8 cellular contexts compared by ENCODE assay signal in the genomic region with DNA sequence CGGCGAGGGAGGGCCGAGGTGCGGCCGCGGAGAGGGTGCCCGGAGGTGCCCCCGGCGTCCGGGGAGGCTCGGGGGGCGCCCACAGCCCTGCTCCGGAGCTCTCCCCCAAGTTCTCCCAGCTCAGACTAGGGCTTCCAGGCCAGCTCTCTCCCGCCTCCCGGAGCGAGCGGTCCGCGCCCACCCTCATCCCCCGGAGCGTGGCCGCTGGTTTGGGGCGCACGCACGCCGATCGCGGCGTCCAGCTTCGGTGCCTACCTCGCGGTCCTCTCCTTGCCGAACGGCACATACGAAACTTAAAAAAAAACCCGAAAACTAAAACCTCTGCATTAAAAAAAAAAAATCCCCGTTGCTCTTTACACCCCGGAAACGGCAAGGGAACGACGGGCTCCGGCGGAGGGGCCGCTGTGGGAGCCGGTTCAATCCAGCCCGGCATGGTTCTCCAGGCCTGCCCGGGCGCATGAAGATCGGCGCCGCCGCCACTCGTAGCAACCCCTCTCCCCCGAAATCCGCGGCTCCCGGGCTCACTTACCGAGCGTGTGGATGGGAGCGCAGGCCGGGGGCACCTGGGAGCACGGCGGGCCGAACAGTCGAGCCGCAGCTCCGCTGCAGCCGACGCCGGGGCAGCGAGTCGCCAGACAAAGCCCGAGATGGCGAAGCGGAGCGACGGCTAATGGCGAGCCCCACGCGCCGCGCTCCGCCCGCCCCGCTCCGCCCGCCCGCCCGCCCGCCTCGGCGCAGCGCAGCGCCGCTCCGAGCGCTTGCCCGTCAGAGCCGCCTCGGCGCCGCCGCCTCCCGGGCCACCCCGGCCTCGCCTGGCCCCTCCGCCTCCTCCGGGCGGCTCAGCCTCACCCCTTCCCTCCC. TPM values are rescaled to one million over a fixed set of nuclear protein-coding genes. Genes with fewer than 3 reads are reported as not detected.
A peak's percentile ranks its signal among the peaks of the same experiment; 100 is the strongest.
DNase-seq lines count a peak whose midpoint lies in the region; ATAC-seq lines count a peak whose summit lies in the region.

No MANE protein-coding gene starts in this region.

- peak overlapping the region; percentile 90 for H2BK120ac ChIP-seq in mesenchymal stem cell (ENCODE audit: low read depth, low read length)

- H2BK5ac ChIP-seq in mesenchymal stem cell (ENCODE audit: low read depth, low read length, poor library complexity, severe bottlenecking), result peak overlapping the region; percentile 88

- no peaks in the 10 kb centered on the region for H3K27me3 ChIP-seq in mesenchymal stem cell (ENCODE audit: control insufficient read depth in 1 of 2, insufficient read depth in 1 of 2, low read length in 2 of 2)

- ATAC-seq in stimulated activated naive CD8-positive, alpha-beta T cell treated with anti-CD3 and anti-CD28 coated beads, Interleukin-15, amount 100 ng/mL, for 72 hours, result peak; percentile 39
- ATAC-seq in HG03378 (IDR thresholded peaks at IDR 0.05; ENCODE audit: unreplicated experiment), result no peak

- peaks cover 24% of the 10 kb centered on the region for H3K4me1 ChIP-seq in mesenchymal stem cell (ENCODE audit: control insufficient read depth, insufficient read depth, low read depth, low read length)

- peak overlapping the region in 1 of 2 experiments; percentile 74 for H2BK12ac ChIP-seq in mesenchymal stem cell (ENCODE audit: low read length in 2 of 2)

- peak overlapping the region in 1 of 2 experiments; percentile 96 for H3K23ac ChIP-seq in mesenchymal stem cell (ENCODE audit: low read length in 2 of 2)

- peak overlapping the region in 1 of 2 experiments; percentile 90 for H3K14ac ChIP-seq in mesenchymal stem cell (ENCODE audit: low read length in 2 of 2)

- H3K9ac ChIP-seq in mesenchymal stem cell (ENCODE audit: low read length), result peak overlapping the region; percentile 95

- H3K18ac ChIP-seq in mesenchymal stem cell (ENCODE audit: low read depth in 1 of 2, low read length in 2 of 2), result peak overlapping the region; percentile 97 to 98

- H2AFZ ChIP-seq in mesenchymal stem cell (ENCODE audit: low read depth, low read length), result no peak overlapping the region

- peak overlapping the region; percentile 74 for H3K4me2 ChIP-seq in mesenchymal stem cell (ENCODE audit: low read length, poor library complexity, severe bottlenecking)

- peak overlapping the region; percentile 98 to 99 for H3K27ac Mint-ChIP-seq in stimulated activated naive CD8-positive, alpha-beta T cell treated with anti-CD3 and anti-CD28 coated beads, Interleukin-15, amount 100 ng/mL, for 72 hours

- H3K79me1 ChIP-seq in mesenchymal stem cell (replicated peaks; ENCODE audit: low read length, poor library complexity, severe bottlenecking), result peaks cover 9% of the 10 kb centered on the region

- no peaks in the 10 kb centered on the region for H3K9me3 ChIP-seq in mesenchymal stem cell (ENCODE audit: control insufficient read depth, low read length)

- H3K36me3 ChIP-seq in mesenchymal stem cell (ENCODE audit: control insufficient read depth in 1 of 2, insufficient read depth in 2 of 2, low read depth in 1 of 2, low read length in 2 of 2), result peaks cover 14 to 15% of the 10 kb centered on the region in 2 experiments

- H3K27ac ChIP-seq in mesenchymal stem cell (ENCODE audit: low read length, poor library complexity, severe bottlenecking), result peak overlapping the region; percentile 81

- H2BK15ac ChIP-seq in mesenchymal stem cell (ENCODE audit: low read depth, poor library complexity, severe bottlenecking), result peak overlapping the region; percentile 92

- peaks cover 31% of the 10 kb centered on the region for H3K4me1 Mint-ChIP-seq in stimulated activated naive CD8-positive, alpha-beta T cell treated with anti-CD3 and anti-CD28 coated beads, Interleukin-15, amount 100 ng/mL, for 72 hours

- no peak overlapping the region for H2AK5ac ChIP-seq in mesenchymal stem cell (ENCODE audit: low read length, severe bottlenecking)

- under 1% methylated on average over 53 of the region's 109 CpGs for WGBS in mesenchymal stem cell

- H3K4me3 ChIP-seq in mesenchymal stem cell (ENCODE audit: insufficient read depth in 1 of 2, low read depth in 1 of 2, low read length in 2 of 2), result peak overlapping the region; percentile 89 to 95

- peak overlapping the region; percentile 90 to 97 for H3K4ac ChIP-seq in mesenchymal stem cell (ENCODE audit: low read depth in 1 of 2, low read length in 2 of 2)

- H3K4me3 Mint-ChIP-seq in stimulated activated naive CD8-positive, alpha-beta T cell treated with anti-CD3 and anti-CD28 coated beads, Interleukin-15, amount 100 ng/mL, for 72 hours, result peak overlapping the region; percentile 94 to 98

- H4K91ac ChIP-seq in mesenchymal stem cell (ENCODE audit: low read length), result peak overlapping the region; percentile 92

- no peaks in the 10 kb centered on the region for H3K9me3 Mint-ChIP-seq in stimulated activated naive CD8-positive, alpha-beta T cell treated with anti-CD3 and anti-CD28 coated beads, Interleukin-15, amount 100 ng/mL, for 72 hours

- H4K8ac ChIP-seq in mesenchymal stem cell (ENCODE audit: low read length), result peak overlapping the region; percentile 78

- peak; percentile 48 to 70 for DNase-seq in SHP77 (lab: John Stamatoyannopoulos, UW)
- no peak for DNase-seq in SHP77 treated with DMSO at 0.1 percent for 48 hours (lab: John Stamatoyannopoulos, UW)
- peak; percentile 58 for DNase-seq in NAMALWA (ENCODE audit: low spot score)
- DNase-seq in activated CD4-positive, alpha-beta T cell treated with anti-CD3 and anti-CD28 coated beads, Interleukin-2, amount 50 U/mL, for 4 hours, result peak; percentile 44 to 45
- peak; percentile 43 for DNase-seq in effector CD8-positive, alpha-beta T cell (lab: John Stamatoyannopoulos, UW)
- DNase-seq in mesenchymal stem cell, result peak; percentile 58
- DNase-seq in stimulated activated naive CD8-positive, alpha-beta T cell treated with anti-CD3 and anti-CD28 coated beads, Interleukin-15, amount 100 ng/mL, for 72 hours, result peak; percentile 70 to 77

- H3K27me3 Mint-ChIP-seq in stimulated activated naive CD8-positive, alpha-beta T cell treated with anti-CD3 and anti-CD28 coated beads, Interleukin-15, amount 100 ng/mL, for 72 hours, result no peaks in the 10 kb centered on the region

RNA-seq across cellular contexts. Expression of a gene that starts 1.0 kb away (rescaled TPM):
- polyA plus RNA-seq in mesenchymal stem cell (2013, experiment 1 of 2), result 47.3 TPM
- polyA plus RNA-seq in mesenchymal stem cell (2013, experiment 2 of 2), result 45.8 TPM

RNA-seq across cellular contexts. Expression of a gene that starts 20.8 kb away (rescaled TPM):
- 44.2 TPM for polyA plus RNA-seq in mesenchymal stem cell (2013, experiment 1 of 2)
- polyA plus RNA-seq in mesenchymal stem cell (2013, experiment 2 of 2), result 42.8 TPM

RNA-seq across cellular contexts. Expression of a gene that starts 33.7 kb away (rescaled TPM):
- 26.9 TPM for polyA plus RNA-seq in mesenchymal stem cell (2013, experiment 1 of 2)
- polyA plus RNA-seq in mesenchymal stem cell (2013, experiment 2 of 2), result 27.2 TPM

RNA-seq across cellular contexts. Expression of a gene that starts 47.5 kb away (rescaled TPM):
- not detected for polyA plus RNA-seq in mesenchymal stem cell (2013, experiment 1 of 2)
- not detected for polyA plus RNA-seq in mesenchymal stem cell (2013, experiment 2 of 2)

RNA-seq across cellular contexts. Expression of a gene that starts 49.9 kb away (rescaled TPM):
- 0.07 TPM for polyA plus RNA-seq in mesenchymal stem cell (2013, experiment 1 of 2)
- polyA plus RNA-seq in mesenchymal stem cell (2013, experiment 2 of 2), result 0.05 TPM
